13 cellular contexts compared by ENCODE assay signal in the genomic region with DNA sequence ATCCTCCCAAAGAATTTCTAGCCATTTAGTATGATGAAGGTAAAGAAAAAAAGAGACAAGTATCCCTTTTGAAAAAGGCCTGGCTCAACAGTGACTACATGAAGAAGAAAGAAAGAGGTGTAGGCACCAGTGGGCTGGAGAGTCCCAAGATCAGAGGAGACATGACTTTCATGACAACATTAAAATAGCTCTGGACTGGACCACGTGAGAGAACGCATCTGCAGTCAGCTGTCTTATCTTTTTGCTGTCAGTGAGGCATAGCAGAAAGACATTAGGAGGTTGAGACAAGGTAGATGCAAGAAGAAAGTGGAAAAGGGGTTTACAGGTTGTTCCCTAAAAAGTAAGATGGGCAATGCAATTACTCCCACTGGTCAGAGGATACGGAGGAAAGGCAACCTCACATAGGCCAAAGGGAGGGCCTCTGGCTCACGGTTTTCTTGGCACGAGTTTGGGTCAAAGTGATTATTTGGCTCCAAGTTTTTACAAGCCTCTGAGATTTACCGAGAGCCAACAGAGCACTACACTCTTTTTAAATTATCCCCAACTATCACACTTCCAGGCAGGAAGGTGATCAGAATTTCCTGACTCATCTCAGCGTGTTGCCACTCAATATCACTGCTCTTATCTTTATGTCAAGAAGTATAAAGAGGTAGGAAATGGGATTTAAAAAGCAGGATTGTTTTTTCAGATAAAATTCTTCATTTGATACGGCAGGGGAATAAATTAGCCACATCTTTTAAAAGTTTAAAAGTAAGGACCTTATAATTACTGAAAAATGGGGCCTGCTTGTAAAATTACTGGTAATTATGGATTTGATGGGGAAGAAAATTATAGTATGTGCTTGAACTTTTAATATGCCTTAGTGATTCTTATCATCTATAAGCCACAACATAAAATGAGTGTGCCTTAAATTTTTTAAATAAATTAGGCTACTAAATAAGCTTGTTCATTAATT. TPM values are rescaled to one million over a fixed set of nuclear protein-coding genes. Genes with fewer than 3 reads are reported as not detected.
"Had no signal": no experiment of that assay in that cellular context is flagged by ENCODE, and none has a peak within 500 bp of the region (broad histone marks: within the 10 kb centered on the region; RNA-seq: fewer than 3 reads in every experiment).

No MANE protein-coding gene starts in this region.

- DNase-seq: activated CD4-positive, alpha-beta T cell treated with anti-CD3 and anti-CD28 coated beads, Interleukin-2, amount 50 U/mL, for 4 hours; activated naive CD4-positive, alpha-beta T cell treated with anti-CD3 and anti-CD28 coated beads, Interleukin-2, amount 50 U/mL, for 16 hours; activated T-cell treated with anti-CD3 and anti-CD28 coated beads, Interleukin-2, amount 50 U/mL, for 1 hour; adrenal gland; cerebellar nuclear complex; erythroblast; immature natural killer cell; left colon; occipital lobe; stimulated activated CD4-positive, alpha-beta T cell treated with anti-CD3 and anti-CD28 coated beads, Interleukin-2, amount 100 ng/mL, for 48 hours; T-helper 2 cell; upper lobe of left lung had no signal

- H3K4me1 ChIP-seq: adrenal gland, upper lobe of left lung had no signal

- ATAC-seq: activated CD4-positive, CD25-positive, alpha-beta regulatory T cell treated with anti-CD3 and anti-CD28 coated beads, Interleukin-2, amount 50 U/mL, for 24 hours; left colon had no signal

- H3K9me3 ChIP-seq: adrenal gland, upper lobe of left lung had no signal

- H3K27ac ChIP-seq: adrenal gland, upper lobe of left lung had no signal

- H3K27me3 ChIP-seq: adrenal gland, upper lobe of left lung had no signal

- H3K4me3 ChIP-seq: adrenal gland, upper lobe of left lung had no signal

RNA-seq across cellular contexts. Expression of a gene that starts 29.2 kb away (rescaled TPM):
- polyA plus RNA-seq: immature natural killer cell had no signal
